ENCODE assay signal across 1 cellular context in genomic region chr3:142117452-142117851, GRCh38.
TF ChIP-seq lines count a peak whose summit lies in the region.

No MANE protein-coding gene starts in this region.

TF ChIP-seq in HCT116, 20 proteins besides CTCF, POLR2A, EP300 and RAD21:
- TF ChIP-seq POLR2AphosphoS5 (IDR thresholded peaks at IDR 0.05; ENCODE audit: low read depth, low read length) (no peak), REST (IDR thresholded peaks at IDR 0.05; ENCODE audit: low read depth) (no peak), SIN3A (IDR thresholded peaks at IDR 0.05; ENCODE audit: low read depth) (no peak), FOSL1 (IDR thresholded peaks at IDR 0.05; ENCODE audit: low read depth) (no peak), ZFX (IDR thresholded peaks at IDR 0.05) (no peak), SP1 (IDR thresholded peaks at IDR 0.05; ENCODE audit: low read depth) (no peak), CBX3 (IDR thresholded peaks at IDR 0.05; ENCODE audit: low read depth) (no peak), EGR1 (IDR thresholded peaks at IDR 0.05; ENCODE audit: low read depth) (no peak), ZNF274 (IDR thresholded peaks at IDR 0.05; ENCODE audit: low read depth, low read length) (no peak), ELF1 (IDR thresholded peaks at IDR 0.05; ENCODE audit: borderline replicate concordance, low read depth) (no peak)
- TF ChIP-seq, protein P1, sequence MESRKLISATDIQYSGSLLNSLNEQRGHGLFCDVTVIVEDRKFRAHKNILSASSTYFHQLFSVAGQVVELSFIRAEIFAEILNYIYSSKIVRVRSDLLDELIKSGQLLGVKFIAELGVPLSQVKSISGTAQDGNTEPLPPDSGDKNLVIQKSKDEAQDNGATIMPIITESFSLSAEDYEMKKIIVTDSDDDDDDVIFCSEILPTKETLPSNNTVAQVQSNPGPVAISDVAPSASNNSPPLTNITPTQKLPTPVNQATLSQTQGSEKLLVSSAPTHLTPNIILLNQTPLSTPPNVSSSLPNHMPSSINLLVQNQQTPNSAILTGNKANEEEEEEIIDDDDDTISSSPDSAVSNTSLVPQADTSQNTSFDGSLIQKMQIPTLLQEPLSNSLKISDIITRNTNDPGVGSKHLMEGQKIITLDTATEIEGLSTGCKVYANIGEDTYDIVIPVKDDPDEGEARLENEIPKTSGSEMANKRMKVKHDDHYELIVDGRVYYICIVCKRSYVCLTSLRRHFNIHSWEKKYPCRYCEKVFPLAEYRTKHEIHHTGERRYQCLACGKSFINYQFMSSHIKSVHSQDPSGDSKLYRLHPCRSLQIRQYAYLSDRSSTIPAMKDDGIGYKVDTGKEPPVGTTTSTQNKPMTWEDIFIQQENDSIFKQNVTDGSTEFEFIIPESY (IDR thresholded peaks at IDR 0.05; ENCODE audit: extremely low read depth, insufficient replicate concordance, low read length) = no peak
- TF ChIP-seq, protein P2, sequence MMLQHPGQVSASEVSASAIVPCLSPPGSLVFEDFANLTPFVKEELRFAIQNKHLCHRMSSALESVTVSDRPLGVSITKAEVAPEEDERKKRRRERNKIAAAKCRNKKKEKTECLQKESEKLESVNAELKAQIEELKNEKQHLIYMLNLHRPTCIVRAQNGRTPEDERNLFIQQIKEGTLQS (IDR thresholded peaks at IDR 0.05) = no peak
